Comparison of ENCODE assay signal across 8 cellular contexts in genomic region chr7:27129729-27130539, GRCh38. TPM values are rescaled to one million over a fixed set of nuclear protein-coding genes. Genes with fewer than 3 reads are reported as not detected.
A peak's percentile ranks its signal among the peaks of the same experiment; 100 is the strongest.
DNase-seq lines count a peak whose midpoint lies in the region; ATAC-seq and TF ChIP-seq lines count a peak whose summit lies in the region.

No MANE protein-coding gene starts in this region.

- TF ChIP-seq CTCF in coronary artery (IDR thresholded peaks at IDR 0.05) (no peak), H9 (conservative IDR thresholded peaks at IDR 0.05) (no peak)

- H2BK20ac ChIP-seq in H9 (ENCODE audit: low read depth, low read length, poor library complexity, severe bottlenecking) = no peak overlapping the region

- peaks cover 3% of the 10 kb centered on the region for H4K20me1 ChIP-seq in H9 (ENCODE audit: control insufficient read depth, insufficient read depth, insufficient read length)

- H2AK5ac ChIP-seq in H9 (ENCODE audit: insufficient read length, low read length) = no peak overlapping the region

- H3K27me3 ChIP-seq in muscle layer of colon (ENCODE audit: control insufficient read depth in 1 of 2, insufficient read depth in 2 of 2, low read length in 2 of 2) (no peaks in the 10 kb centered on the region), H9 (ENCODE audit: insufficient read depth, low read length) (peaks cover 95% of the 10 kb centered on the region)

- ATAC-seq in GM21360 (IDR thresholded peaks at IDR 0.05; ENCODE audit: unreplicated experiment) (no peak), GM21786 (IDR thresholded peaks at IDR 0.05; ENCODE audit: unreplicated experiment) (no peak)

- H4K8ac ChIP-seq in H9 (replicated peaks; ENCODE audit: insufficient read length, low read depth, low read length) = no peak overlapping the region

- no peaks in the 10 kb centered on the region; a peak in 1 of 7 replicates for H3K36me3 Mint-ChIP-seq in H9 (ENCODE audit: insufficient read depth in 1 of 3, low read depth in 3 of 3)

- H3K36me3 ChIP-seq in muscle layer of colon (ENCODE audit: insufficient read depth, low read length) = no peaks in the 10 kb centered on the region

- H3K4me2 ChIP-seq in H9 (ENCODE audit: insufficient read depth, insufficient read length, low read length) = no peak overlapping the region

- no peak overlapping the region for H2BK120ac ChIP-seq in H9 (ENCODE audit: low read depth, low read length, poor library complexity, severe bottlenecking)

- no peak overlapping the region for H2BK15ac ChIP-seq in H9 (ENCODE audit: low read depth, low read length)

- no peak overlapping the region for H3K14ac ChIP-seq in H9 (ENCODE audit: insufficient read depth, low read length)

- no peaks in the 10 kb centered on the region for H3K79me1 ChIP-seq in H9 (ENCODE audit: insufficient read depth, low read depth, low read length, poor library complexity, severe bottlenecking)

- H3K4me1 ChIP-seq in muscle layer of colon (ENCODE audit: insufficient read depth, low read length) = peaks cover 82% of the 10 kb centered on the region
- no peaks in the 10 kb centered on the region for H3K4me1 ChIP-seq in H9 (ENCODE audit: insufficient read depth, low read length)

- H3K4me1 Mint-ChIP-seq in H9 = no peaks in the 10 kb centered on the region

- peaks cover 0 to 10% of the 10 kb centered on the region in 2 experiments; a peak in 3 of 5 replicates for H3K9me3 Mint-ChIP-seq in H9

- H3K4me3 ChIP-seq in coronary artery = peak overlapping the region; percentile 76
- H3K4me3 ChIP-seq in muscle layer of colon (ENCODE audit: low read depth in 1 of 2, low read length in 2 of 2) = peak overlapping the region; percentile 33 to 34

- H3K4me3 Mint-ChIP-seq in H9 = no peak overlapping the region

- no peak overlapping the region for H3K23ac ChIP-seq in H9 (ENCODE audit: insufficient read length, low read depth, low read length)

- H4K91ac ChIP-seq in H9 (ENCODE audit: insufficient read length, low read depth, low read length) = no peak overlapping the region

- H2AFZ ChIP-seq in H9 (ENCODE audit: low read length) = no peak overlapping the region

- H4K5ac ChIP-seq in H9 (ENCODE audit: insufficient read length, low read depth, low read length) = no peak overlapping the region

- intact Hi-C loops in head of caudate nucleus (cut with DNase I) = loop anchor here (10.0 kb wide), 1 partner anchor 275 kb away; no protein-coding TSS in a partner anchor

- H3K9me3 ChIP-seq in muscle layer of colon (ENCODE audit: low read length) (no peaks in the 10 kb centered on the region), H9 (ENCODE audit: control insufficient read depth, low read depth, low read length) (no peaks in the 10 kb centered on the region)

- no peak overlapping the region for H3K4ac ChIP-seq in H9 (ENCODE audit: low read depth, low read length)

- H3K23me2 ChIP-seq in H9 (ENCODE audit: insufficient read length, low read depth, low read length, poor library complexity, severe bottlenecking) = no peaks in the 10 kb centered on the region

- no peak overlapping the region for H3T11ph ChIP-seq in H9 (ENCODE audit: low read length)

- H3K79me2 ChIP-seq in H9 (ENCODE audit: insufficient read depth, low read length) = no peaks in the 10 kb centered on the region

- H2BK12ac ChIP-seq in H9 (ENCODE audit: insufficient read length, low read depth, low read length) = no peak overlapping the region

- H3K18ac ChIP-seq in H9 (ENCODE audit: insufficient read length, low read depth, low read length) = no peak overlapping the region

- peak; percentile 59 for DNase-seq in AG08395 (ENCODE audit: low spot score)
- peak; percentile 36 for DNase-seq in LoVo (ENCODE audit: low spot score)
- peak; percentile 60 for DNase-seq in coronary artery (ENCODE audit: low spot score)
- DNase-seq in H9 = no peak
- no peak for DNase-seq in head of caudate nucleus

- no CpG with 5 or more reads among the region's 72 CpGs for WGBS in H9 (ENCODE audit: extremely low coverage, insufficient read length, low lambda C conversion rate)

- H3K9ac ChIP-seq in muscle layer of colon (ENCODE audit: low read length) (peak overlapping the region; percentile 13), H9 (ENCODE audit: extremely low read depth, insufficient read length, low read length) (no peak overlapping the region)

- no peak overlapping the region for H2BK5ac ChIP-seq in H9 (ENCODE audit: insufficient read length, low read length)

- peaks cover 97% of the 10 kb centered on the region for H3K27me3 Mint-ChIP-seq in H9 (ENCODE audit: low read depth)

- H3K27ac Mint-ChIP-seq in H9 = no peak overlapping the region

- H3K27ac ChIP-seq in coronary artery (peak overlapping the region in 1 of 2 donors; percentile 81), muscle layer of colon (ENCODE audit: low read depth, low read length) (peak overlapping the region; percentile 67), H9 (ENCODE audit: insufficient read length, low read depth, low read length) (no peak overlapping the region)

- H3K56ac ChIP-seq in H9 (ENCODE audit: insufficient read length, low read depth, low read length) = no peak overlapping the region

RNA-seq across cellular contexts. Expression of gene HOXA4, which starts 0.6 kb away (rescaled TPM):
- total RNA-seq in H9 (2021) = not detected in 2 replicates

RNA-seq across cellular contexts. Expression of gene HOXA5, which starts 13.5 kb away (rescaled TPM):
- total RNA-seq in H9 (2021) = not detected in 2 replicates

RNA-seq across cellular contexts. Expression of gene HOXA6, which starts 17.6 kb away (rescaled TPM):
- not detected in 2 replicates for total RNA-seq in H9 (2021)

RNA-seq across cellular contexts. Expression of gene HOXA3, which starts 22.4 kb away (rescaled TPM):
- not detected in 2 replicates for total RNA-seq in H9 (2021)

RNA-seq across cellular contexts. Expression of gene HOXA7, which starts 26.5 kb away (rescaled TPM):
- not detected in 2 replicates for total RNA-seq in H9 (2021)

Comparison
In these comparisons a context has a peak if more than half of its experiments do, and no peak if none do; other contexts are left out.
1. DNase-seq: peak in AG08395 (single experiment), LoVo (single experiment) and coronary artery (single experiment); none in H9 (single experiment) and head of caudate nucleus (0 of 42).